8 cellular contexts compared by ENCODE assay signal in genomic region chr1:1779691-1780597, GRCh38. TPM values are rescaled to one million over a fixed set of nuclear protein-coding genes. Genes with fewer than 3 reads are reported as not detected.
A peak's percentile ranks its signal among the peaks of the same experiment; 100 is the strongest.
DNase-seq lines count a peak whose midpoint lies in the region; ATAC-seq and TF ChIP-seq lines count a peak whose summit lies in the region.

No MANE protein-coding gene starts in this region.

- no peak overlapping the region for H3K4me3 ChIP-seq in foreskin fibroblast (ENCODE audit: low read depth in 1 of 2, low read length in 2 of 2)
- H3K4me3 ChIP-seq in rectal smooth muscle tissue (ENCODE audit: low read length): peak overlapping the region; percentile 37

- no peaks in the 10 kb centered on the region for H3K36me3 ChIP-seq in rectal smooth muscle tissue (ENCODE audit: control insufficient read depth, insufficient read depth, low read length)

- peak; percentile 33 for ATAC-seq in GM21786 (IDR thresholded peaks at IDR 0.05; ENCODE audit: unreplicated experiment)

- peak overlapping the region; percentile 42 for H3K9ac ChIP-seq in rectal smooth muscle tissue (ENCODE audit: low read length)

- H3K27me3 ChIP-seq in rectal smooth muscle tissue (ENCODE audit: control insufficient read depth, insufficient read depth, low read length): no peaks in the 10 kb centered on the region

- H3K27ac ChIP-seq in rectal smooth muscle tissue (ENCODE audit: low read depth, low read length): no peak overlapping the region

- peaks cover 13% of the 10 kb centered on the region for H3K4me1 ChIP-seq in rectal smooth muscle tissue (ENCODE audit: control insufficient read depth, insufficient read depth, low read length)

- TF ChIP-seq CTCF in foreskin fibroblast (IDR thresholded peaks at IDR 0.05; ENCODE audit: low read depth, low read length): no peak

- peak; percentile 33 for DNase-seq in GM04504 (ENCODE audit: low read depth)
- peak; percentile 34 for DNase-seq in NCI-H460 (ENCODE audit: extremely low read depth, low read depth)
- DNase-seq in activated T-cell treated with anti-CD3 and anti-CD28 coated beads for 48 hours (ENCODE audit: low read depth): peak; percentile 46
- peak; percentile 79 to 86 for DNase-seq in foreskin fibroblast
- no peak for DNase-seq in middle frontal gyrus (ENCODE audit: extremely low spot score, low spot score)
- no peak for DNase-seq in NCI-H1105 (lab: John Stamatoyannopoulos, UW)

RNA-seq across cellular contexts. Expression of gene NADK, which starts 1.7 kb away (rescaled TPM):
- 41.3 and 48.5 TPM in 2 replicates for total RNA-seq in NCI-H460 (2014; rRNA removed; shearing (Covaris generic))
- 113 and 122 TPM in 2 replicates for polyA plus RNA-seq in NCI-H460 (2014; cell fraction: nucleus; rRNA removed)

RNA-seq across cellular contexts. Expression of gene CDK11A, which starts 55.8 kb away (rescaled TPM):
- total RNA-seq in NCI-H460 (2014; rRNA removed; shearing (Covaris generic)): 11.5 and 17.3 TPM in 2 replicates
- 55.1 and 61.3 TPM in 2 replicates for polyA plus RNA-seq in NCI-H460 (2014; cell fraction: nucleus; rRNA removed)

Comparison
In these comparisons a context has a peak if more than half of its experiments do, and no peak if none do; other contexts are left out.
1. DNase-seq: peak in GM04504 (single experiment), NCI-H460 (single experiment), activated T-cell treated with anti-CD3 and anti-CD28 coated beads for 48 hours (single experiment) and foreskin fibroblast (2 of 2); none in middle frontal gyrus (single experiment) and NCI-H1105 (single experiment).